In the genomic region with DNA sequence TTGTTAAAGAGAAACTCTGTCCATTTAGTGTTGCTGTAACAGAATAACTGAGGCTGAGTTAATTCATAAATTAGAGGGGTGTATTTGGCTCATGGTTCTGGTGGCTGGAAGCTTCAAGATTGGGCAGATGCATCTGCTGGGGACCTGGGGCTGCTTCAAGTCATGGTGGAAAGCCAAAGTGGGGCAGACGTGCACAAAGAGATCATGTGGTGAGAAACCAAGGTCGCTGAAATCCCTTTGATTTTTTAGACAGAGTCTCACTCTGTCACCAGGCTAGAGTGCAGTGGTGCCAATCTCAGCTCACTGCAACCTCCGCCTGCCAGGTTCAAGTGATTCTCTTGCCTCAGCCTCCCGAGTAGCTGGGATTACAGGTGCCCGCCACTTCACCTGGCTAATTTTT, we compare ENCODE assay signal across 17 cellular contexts. TPM values are rescaled to one million over a fixed set of nuclear protein-coding genes. Genes with fewer than 3 reads are reported as not detected.
DNase-seq lines count a peak whose midpoint lies in the region; ATAC-seq lines count a peak whose summit lies in the region.
"Had no signal": no experiment of that assay in that cellular context is flagged by ENCODE, and none has a peak within 500 bp of the region (broad histone marks: within the 10 kb centered on the region; RNA-seq: fewer than 3 reads in every experiment).

No MANE protein-coding gene starts in this region.

- intact Hi-C loops in dendritic cell treated with granulocyte-macrophage colony-stimulating factor and Interleukin-4, amounts not matched to agents 40 ng/mL and 50 ng/mL, for 4 days (cut with micrococcal nuclease), result no loop called here

- H3K27ac Mint-ChIP-seq in CD4-positive, CD25-positive, alpha-beta regulatory T cell, result peak overlapping the region in 2 of 3 donors; percentile 37 to 79
- H3K27ac Mint-ChIP-seq in dendritic cell treated with granulocyte-macrophage colony-stimulating factor and Interleukin-4, amounts not matched to agents 40 ng/mL and 50 ng/mL, for 4 days, result peak overlapping the region; percentile 62

- H3K4me1 ChIP-seq in BLaER1 treated with 17β-estradiol and CSF1 and Interleukin-3, amounts not matched to agents 10 nM and 100 nM, result peaks cover 35 to 98% (median 47%) of the 10 kb centered on the region in 10 experiments
- H3K4me1 ChIP-seq in CD4-positive, CD25-positive, alpha-beta regulatory T cell (ENCODE audit: control insufficient read depth, insufficient read depth, low read length, poor library complexity, severe bottlenecking), result peaks cover 33% of the 10 kb centered on the region
- H3K4me1 ChIP-seq in Karpas-422 (ENCODE audit: low read length), result peaks cover 35% of the 10 kb centered on the region

- no peak overlapping the region for H2AFZ ChIP-seq in Karpas-422 (ENCODE audit: low read length)

- H3K27me3 Mint-ChIP-seq in CD4-positive, CD25-positive, alpha-beta regulatory T cell, result no peaks in the 10 kb centered on the region
- no peaks in the 10 kb centered on the region for H3K27me3 Mint-ChIP-seq in dendritic cell treated with granulocyte-macrophage colony-stimulating factor and Interleukin-4, amounts not matched to agents 40 ng/mL and 50 ng/mL, for 4 days

- H3K4me1 Mint-ChIP-seq in CD4-positive, CD25-positive, alpha-beta regulatory T cell, result peaks cover 17 to 42% (median 35%) of the 10 kb centered on the region in 4 donors
- peaks cover 52% of the 10 kb centered on the region for H3K4me1 Mint-ChIP-seq in dendritic cell treated with granulocyte-macrophage colony-stimulating factor and Interleukin-4, amounts not matched to agents 40 ng/mL and 50 ng/mL, for 4 days (ENCODE audit: low read depth)

- no peak for ATAC-seq in CD4-positive, CD25-positive, alpha-beta regulatory T cell (ENCODE audit: low read depth in 2 of 2)
- no peak for ATAC-seq in activated CD4-positive, CD25-positive, alpha-beta regulatory T cell treated with anti-CD3 and anti-CD28 coated beads, Interleukin-2, amount 50 U/mL, for 24 hours

- H3K9me3 Mint-ChIP-seq in CD4-positive, CD25-positive, alpha-beta regulatory T cell, result peaks cover 0 to 3% (median 0%) of the 10 kb centered on the region in 7 donors
- no peaks in the 10 kb centered on the region for H3K9me3 Mint-ChIP-seq in dendritic cell treated with granulocyte-macrophage colony-stimulating factor and Interleukin-4, amounts not matched to agents 40 ng/mL and 50 ng/mL, for 4 days

- no peaks in the 10 kb centered on the region for H4K20me1 ChIP-seq in BLaER1 treated with 17β-estradiol and CSF1 and Interleukin-3, amounts not matched to agents 10 nM and 100 nM
- H4K20me1 ChIP-seq in Karpas-422 (ENCODE audit: insufficient read depth, low read depth, low read length), result no peaks in the 10 kb centered on the region
- H4K20me1 ChIP-seq: BLaER1 had no signal

- peak overlapping the region in 2 of 4 donors; percentile 35 to 57 for H3K4me3 Mint-ChIP-seq in CD4-positive, CD25-positive, alpha-beta regulatory T cell
- no peak overlapping the region for H3K4me3 Mint-ChIP-seq in dendritic cell treated with granulocyte-macrophage colony-stimulating factor and Interleukin-4, amounts not matched to agents 40 ng/mL and 50 ng/mL, for 4 days

- peak overlapping the region in 1 of 11 experiments; percentile 20; a peak in 1 of 22 replicates for H3K9ac ChIP-seq in BLaER1 treated with 17β-estradiol and CSF1 and Interleukin-3, amounts not matched to agents 10 nM and 100 nM
- no peak overlapping the region for H3K9ac ChIP-seq in Karpas-422 (ENCODE audit: low read length)
- H3K9ac ChIP-seq: BLaER1, SK-N-SH had no signal

- H3K4me3 ChIP-seq in BLaER1 treated with 17β-estradiol and CSF1 and Interleukin-3, amounts not matched to agents 10 nM and 100 nM, result peak overlapping the region in 1 of 10 experiments; percentile 70; a peak in 2 of 20 replicates
- H3K4me3 ChIP-seq in CD4-positive, CD25-positive, alpha-beta regulatory T cell (ENCODE audit: low read depth, low read length), result no peak overlapping the region
- H3K4me3 ChIP-seq in Karpas-422 (ENCODE audit: low read length), result no peak overlapping the region
- H3K4me3 ChIP-seq: BLaER1 had no signal

- no peak for DNase-seq in CD4-positive, CD25-positive, alpha-beta regulatory T cell
- DNase-seq in Karpas-422 (peak; percentile 39), UCSD-AML1 (lab: John Stamatoyannopoulos, UW; ENCODE audit: unreplicated experiment) (no peak), DMS53 treated with DMSO at 0.1 percent for 48 hours (lab: John Stamatoyannopoulos, UW; ENCODE audit: unreplicated experiment) (no peak)
- DNase-seq: Calu3, DMS79, KG1, MM.1S, NCI-H1105 treated with DMSO at 0.1 percent for 48 hours, NCI-H187 treated with DMSO at 0.1 percent for 48 hours, NCI-H2171 treated with DMSO at 0.1 percent for 48 hours, NCI-H774, SK-N-SH had no signal

- peak overlapping the region in 7 of 11 experiments; percentile 2 to 97 (median 49); a peak in 10 of 22 replicates for H3K27ac ChIP-seq in BLaER1 treated with 17β-estradiol and CSF1 and Interleukin-3, amounts not matched to agents 10 nM and 100 nM
- no peak overlapping the region for H3K27ac ChIP-seq in CD4-positive, CD25-positive, alpha-beta regulatory T cell (ENCODE audit: insufficient read depth, low read length, poor library complexity, severe bottlenecking)
- H3K27ac ChIP-seq in Karpas-422 (ENCODE audit: low read length), result peak overlapping the region; percentile 43
- H3K27ac ChIP-seq: BLaER1 had no signal

- peaks cover 11% of the 10 kb centered on the region; the same call in 1 of the 2 replicates for H3K79me2 ChIP-seq in Karpas-422 (ENCODE audit: low read length)

- H3K4me2 ChIP-seq in BLaER1 treated with 17β-estradiol and CSF1 and Interleukin-3, amounts not matched to agents 10 nM and 100 nM, result peak overlapping the region in 4 of 11 experiments; percentile 23 to 94 (median 85); a peak in 7 of 22 replicates
- no peak overlapping the region for H3K4me2 ChIP-seq in Karpas-422 (ENCODE audit: low read depth, low read length, poor library complexity, severe bottlenecking)
- H3K4me2 ChIP-seq: BLaER1, SK-N-SH had no signal

- H3K36me3 Mint-ChIP-seq in CD4-positive, CD25-positive, alpha-beta regulatory T cell, result peaks cover 36% of the 10 kb centered on the region
- peaks cover 69% of the 10 kb centered on the region for H3K36me3 Mint-ChIP-seq in dendritic cell treated with granulocyte-macrophage colony-stimulating factor and Interleukin-4, amounts not matched to agents 40 ng/mL and 50 ng/mL, for 4 days (ENCODE audit: low read depth)

- no peaks in the 10 kb centered on the region for H3K27me3 ChIP-seq in BLaER1 treated with 17β-estradiol and CSF1 and Interleukin-3, amounts not matched to agents 10 nM and 100 nM
- H3K27me3 ChIP-seq in CD4-positive, CD25-positive, alpha-beta regulatory T cell (ENCODE audit: control insufficient read depth, insufficient read depth, low read length), result no peaks in the 10 kb centered on the region
- H3K27me3 ChIP-seq in Karpas-422 (ENCODE audit: low read length), result no peaks in the 10 kb centered on the region
- H3K27me3 ChIP-seq: BLaER1 had no signal

- no peaks in the 10 kb centered on the region for H3K9me2 ChIP-seq in Karpas-422 (replicated peaks; ENCODE audit: insufficient read depth, low read length)
- H3K9me2 ChIP-seq: SK-N-SH had no signal

- H3K36me3 ChIP-seq in BLaER1 treated with 17β-estradiol and CSF1 and Interleukin-3, amounts not matched to agents 10 nM and 100 nM, result peaks cover 30 to 90% (median 85%) of the 10 kb centered on the region in 11 experiments
- H3K36me3 ChIP-seq in CD4-positive, CD25-positive, alpha-beta regulatory T cell (ENCODE audit: control insufficient read depth, insufficient read depth, low read length), result peaks cover 3% of the 10 kb centered on the region
- peaks cover 24% of the 10 kb centered on the region for H3K36me3 ChIP-seq in Karpas-422 (ENCODE audit: insufficient read depth, low read length)

- H3K9me3 ChIP-seq in BLaER1 treated with 17β-estradiol and CSF1 and Interleukin-3, amounts not matched to agents 10 nM and 100 nM (replicated peaks in 1 of 11), result peaks cover 0 to 34% (median 32%) of the 10 kb centered on the region in 11 experiments; a peak in 20 of 22 replicates
- no peaks in the 10 kb centered on the region for H3K9me3 ChIP-seq in CD4-positive, CD25-positive, alpha-beta regulatory T cell (ENCODE audit: control insufficient read depth in 2 of 2, low read length in 2 of 2)
- no peaks in the 10 kb centered on the region for H3K9me3 ChIP-seq in Karpas-422 (ENCODE audit: low read length)
- H3K9me3 ChIP-seq: SK-N-SH had no signal

RNA-seq across cellular contexts. Expression of a gene that starts 46.0 kb away (rescaled TPM):
- 21.8 TPM for total RNA-seq in CD4-positive, CD25-positive, alpha-beta regulatory T cell
- polyA plus RNA-seq in CD4-positive, CD25-positive, alpha-beta regulatory T cell, result 10 to 100 TPM; 24.3 to 32.5 (median 27.3) TPM
- 20.2 and 25.6 TPM in 2 replicates for total RNA-seq in Karpas-422 (2014; rRNA removed; shearing (Covaris generic); ENCODE audit: low replicate concordance)
